ENCODE assay signal across 19 cellular contexts in the genomic region with DNA sequence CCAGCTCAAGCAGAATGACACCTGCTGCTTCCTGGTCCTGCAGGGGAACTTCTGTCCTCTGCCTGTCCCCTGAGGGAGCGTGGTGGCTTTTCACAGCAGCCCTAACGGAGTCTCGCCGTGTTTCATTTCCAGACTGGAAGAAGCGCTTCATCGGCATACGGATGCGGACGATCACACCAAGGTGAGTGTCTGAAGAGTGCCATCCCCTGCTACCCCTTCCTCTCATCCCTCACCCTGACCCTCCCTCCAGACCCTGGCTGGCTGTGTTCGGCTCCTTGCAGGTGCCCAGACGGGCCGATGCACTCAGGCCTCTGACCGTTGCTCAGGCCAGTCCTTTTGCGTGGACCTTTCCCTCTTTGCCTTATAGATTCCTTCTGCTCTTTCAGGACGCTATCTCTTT. TPM values are rescaled to one million over a fixed set of nuclear protein-coding genes. Genes with fewer than 3 reads are reported as not detected.
DNase-seq lines count a peak whose midpoint lies in the region; FAIRE-seq and TF ChIP-seq lines count a peak whose summit lies in the region.
"Had no signal": no experiment of that assay in that cellular context is flagged by ENCODE, and none has a peak within 500 bp of the region (broad histone marks: within the 10 kb centered on the region; RNA-seq: fewer than 3 reads in every experiment).

No MANE protein-coding gene starts in this region.

- H3K4me1 ChIP-seq in CD8-positive, alpha-beta memory T cell (ENCODE audit: insufficient read depth, low read length), result no peaks in the 10 kb centered on the region
- H3K4me1 ChIP-seq in kidney (ENCODE audit: control insufficient read depth in 1 of 2, insufficient read depth in 1 of 2, low read depth in 1 of 2, low read length in 2 of 2), result no peaks in the 10 kb centered on the region
- peaks cover 0 to 16% (median 15%) of the 10 kb centered on the region in 4 donors for H3K4me1 ChIP-seq in sigmoid colon
- H3K4me1 ChIP-seq: HAP-1 had no signal

- peak; percentile 41 for DNase-seq in activated effector memory CD4-positive, alpha-beta T cell treated with anti-CD3 and anti-CD28 coated beads, Interleukin-2, amount 50 U/mL, for 16 hours
- no peak for DNase-seq in activated effector memory CD4-positive, alpha-beta T cell treated with Interleukin-2 at 50 U/mL for 16 hours
- DNase-seq in CD8-positive, alpha-beta memory T cell, result no peak
- peak; percentile 68 for DNase-seq in kidney
- peak; percentile 46 for DNase-seq in sigmoid colon
- no peak for DNase-seq in activated T-cell treated with anti-CD3 and anti-CD28 coated beads, Interleukin-2, amount 50 U/mL, for 24 hours
- DNase-seq in type B pancreatic cell (ENCODE audit: extremely low spot score, unreplicated experiment), result no peak
- DNase-seq in activated CD4-positive, alpha-beta T cell treated with anti-CD3 and anti-CD28 coated beads for 4 hours, result no peak
- DNase-seq: DMS153, NCI-H1436, NCI-H2029 treated with DMSO at 0.1 percent for 48 hours, NCI-H774 had no signal

- no peak for TF ChIP-seq EP300 in sigmoid colon (IDR thresholded peaks at IDR 0.05)

- POLR2A ChIA-PET in CD8-positive, alpha-beta memory T cell (lab: Charles Lee), result no interaction called here

- H3K36me3 Mint-ChIP-seq in CD8-positive, alpha-beta memory T cell, result no peaks in the 10 kb centered on the region
- no peaks in the 10 kb centered on the region for H3K36me3 Mint-ChIP-seq in activated T-cell treated with anti-CD3 and anti-CD28 coated beads, Interleukin-2, amount 50 U/mL, for 24 hours (ENCODE audit: low read depth)
- no peaks in the 10 kb centered on the region for H3K36me3 Mint-ChIP-seq in type B pancreatic cell

- no peaks in the 10 kb centered on the region for H3K27me3 ChIP-seq in CD8-positive, alpha-beta memory T cell (ENCODE audit: insufficient read depth, low read length, poor library complexity, severe bottlenecking)
- no peaks in the 10 kb centered on the region for H3K27me3 ChIP-seq in sigmoid colon

- TF ChIP-seq POLR2A in sigmoid colon (IDR thresholded peaks at IDR 0.05), result no peak

- H3K36me3 ChIP-seq in CD8-positive, alpha-beta memory T cell (ENCODE audit: insufficient read depth, low read length), result no peaks in the 10 kb centered on the region
- H3K36me3 ChIP-seq in kidney (ENCODE audit: control insufficient read depth in 1 of 2, insufficient read depth in 2 of 2, low read length in 2 of 2), result no peaks in the 10 kb centered on the region
- H3K36me3 ChIP-seq in sigmoid colon, result no peaks in the 10 kb centered on the region
- H3K36me3 ChIP-seq: HAP-1 had no signal

- H3K9me3 Mint-ChIP-seq in CD8-positive, alpha-beta memory T cell, result peaks cover 0 to 7% (median 5%) of the 10 kb centered on the region in 5 donors
- H3K9me3 Mint-ChIP-seq in activated T-cell treated with anti-CD3 and anti-CD28 coated beads, Interleukin-2, amount 50 U/mL, for 24 hours, result peaks cover 10% of the 10 kb centered on the region
- no peaks in the 10 kb centered on the region for H3K9me3 Mint-ChIP-seq in type B pancreatic cell

- no peak overlapping the region for H3K9ac ChIP-seq in kidney (ENCODE audit: low read length in 2 of 2)
- H3K9ac ChIP-seq: KMS-11 had no signal

- H3K4me3 Mint-ChIP-seq in CD8-positive, alpha-beta memory T cell, result no peak overlapping the region
- H3K4me3 Mint-ChIP-seq in activated T-cell treated with anti-CD3 and anti-CD28 coated beads, Interleukin-2, amount 50 U/mL, for 24 hours, result no peak overlapping the region
- H3K4me3 Mint-ChIP-seq in type B pancreatic cell, result no peak overlapping the region

- no peak for FAIRE-seq in kidney (lab: Jason Lieb, UNC)
- FAIRE-seq: GM12892 had no signal

- CTCF ChIA-PET in CD8-positive, alpha-beta memory T cell (lab: Charles Lee), result no interaction called here

- peaks cover 4 to 7% of the 10 kb centered on the region in 2 donors for H3K27me3 Mint-ChIP-seq in CD8-positive, alpha-beta memory T cell
- peaks cover 6% of the 10 kb centered on the region for H3K27me3 Mint-ChIP-seq in activated T-cell treated with anti-CD3 and anti-CD28 coated beads, Interleukin-2, amount 50 U/mL, for 24 hours
- H3K27me3 Mint-ChIP-seq in type B pancreatic cell, result no peaks in the 10 kb centered on the region

- H3K9me3 ChIP-seq in CD8-positive, alpha-beta memory T cell (ENCODE audit: low read length), result no peaks in the 10 kb centered on the region
- no peaks in the 10 kb centered on the region for H3K9me3 ChIP-seq in kidney (ENCODE audit: control insufficient read depth in 1 of 2, low read length in 2 of 2)
- no peaks in the 10 kb centered on the region for H3K9me3 ChIP-seq in sigmoid colon
- H3K9me3 ChIP-seq: Caco-2, HAP-1 had no signal

- no peaks in the 10 kb centered on the region for H3K4me1 Mint-ChIP-seq in CD8-positive, alpha-beta memory T cell
- H3K4me1 Mint-ChIP-seq in activated T-cell treated with anti-CD3 and anti-CD28 coated beads, Interleukin-2, amount 50 U/mL, for 24 hours (ENCODE audit: low read depth), result peaks cover 2% of the 10 kb centered on the region
- peaks cover 5% of the 10 kb centered on the region for H3K4me1 Mint-ChIP-seq in type B pancreatic cell (ENCODE audit: unreplicated experiment)

- H3K27ac Mint-ChIP-seq in CD8-positive, alpha-beta memory T cell, result no peak overlapping the region
- no peak overlapping the region for H3K27ac Mint-ChIP-seq in activated T-cell treated with anti-CD3 and anti-CD28 coated beads, Interleukin-2, amount 50 U/mL, for 24 hours
- no peak overlapping the region for H3K27ac Mint-ChIP-seq in type B pancreatic cell

- 93 to 94% methylated on average over 15 of the region's 15 CpGs for WGBS in sigmoid colon, 2 donors

- H3K27ac ChIP-seq in CD8-positive, alpha-beta memory T cell (ENCODE audit: low read depth, low read length), result peak overlapping the region; percentile 51
- H3K27ac ChIP-seq in kidney (ENCODE audit: low read depth in 2 of 2, low read length in 2 of 2) (no peak overlapping the region), sigmoid colon (no peak overlapping the region)
- H3K27ac ChIP-seq: 22Rv1, KMS-11, RWPE1 had no signal

- intact Hi-C loops in kidney (cut with DNase I) (no loop called here), sigmoid colon (cut with DNase I) (no loop called here)

- no peak overlapping the region for H3K4me3 ChIP-seq in CD8-positive, alpha-beta memory T cell (ENCODE audit: low read length)
- H3K4me3 ChIP-seq in kidney (ENCODE audit: low read length in 2 of 2) (no peak overlapping the region), sigmoid colon (no peak overlapping the region)
- H3K4me3 ChIP-seq: HAP-1 had no signal

- TF ChIP-seq CTCF in kidney (IDR thresholded peaks at IDR 0.05; ENCODE audit: borderline replicate concordance, extremely low read depth, insufficient read depth) (no peak), sigmoid colon (IDR thresholded peaks at IDR 0.05) (no peak), type B pancreatic cell (conservative IDR thresholded peaks at IDR 0.05) (no peak)

RNA-seq across cellular contexts. Expression of a gene that starts 32.8 kb away (rescaled TPM):
- not detected for total RNA-seq in CD8-positive, alpha-beta memory T cell
- not detected for polyA plus RNA-seq in CD8-positive, alpha-beta memory T cell
- 1.7 TPM for total RNA-seq in kidney
- 6.5 TPM for polyA plus RNA-seq in kidney (ENCODE audit: insufficient read depth, low read depth, low replicate concordance)
- 10 to 100 TPM; 14.5 to 49.6 (median 32.1) TPM for total RNA-seq in sigmoid colon
- 1 to 10 TPM; 1.2 to 5.0 (median 3.6) TPM for polyA plus RNA-seq in sigmoid colon
- 0.52 and 4.4 TPM in 2 replicates for total RNA-seq in type B pancreatic cell (ENCODE audit: low replicate concordance)
- total RNA-seq: NCI-H460 had no signal

Comparison
In these comparisons a context has a peak if more than half of its experiments do, and no peak if none do; other contexts are left out.
1. DNase-seq: peak in activated effector memory CD4-positive, alpha-beta T cell treated with anti-CD3 and anti-CD28 coated beads, Interleukin-2, amount 50 U/mL, for 16 hours (single experiment), kidney (single experiment) and sigmoid colon (single experiment); none in activated effector memory CD4-positive, alpha-beta T cell treated with Interleukin-2 at 50 U/mL for 16 hours (single experiment), CD8-positive, alpha-beta memory T cell (0 of 5), activated T-cell treated with anti-CD3 and anti-CD28 coated beads, Interleukin-2, amount 50 U/mL, for 24 hours (single experiment), type B pancreatic cell (single experiment) and activated CD4-positive, alpha-beta T cell treated with anti-CD3 and anti-CD28 coated beads for 4 hours (0 of 2).